In the genomic region with DNA sequence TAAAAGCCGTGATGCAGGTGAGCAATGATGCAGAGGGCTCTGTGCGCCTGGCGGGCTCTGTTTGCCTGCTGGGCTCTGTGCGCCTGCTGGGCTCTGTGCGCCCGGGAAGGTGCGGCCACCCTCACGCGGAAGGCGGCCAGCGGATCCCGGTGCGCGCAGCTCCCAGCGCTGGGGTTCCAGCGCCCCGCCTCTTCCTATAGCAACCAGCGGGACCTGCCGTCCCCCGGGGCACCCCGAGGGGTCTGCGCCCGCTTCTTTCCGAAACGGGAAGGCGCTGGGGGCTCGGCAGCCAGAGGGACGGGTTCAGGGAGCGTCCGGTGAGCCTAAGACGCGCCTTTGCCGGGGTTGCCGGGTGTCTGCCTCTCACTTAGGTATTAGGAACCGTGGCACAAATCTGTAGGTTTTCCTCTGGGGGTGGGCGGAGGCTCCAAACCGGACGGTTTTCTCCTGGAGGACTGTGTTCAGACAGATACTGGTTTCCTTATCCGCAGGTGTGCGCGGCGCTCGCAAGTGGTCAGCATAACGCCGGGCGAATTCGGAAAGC, we compare ENCODE assay signal across 8 cellular contexts. TPM values are rescaled to one million over a fixed set of nuclear protein-coding genes. Genes with fewer than 3 reads are reported as not detected.
DNase-seq lines count a peak whose midpoint lies in the region; ATAC-seq and TF ChIP-seq lines count a peak whose summit lies in the region.

No MANE protein-coding gene starts in this region.

- H3K9ac ChIP-seq in skeletal muscle tissue (ENCODE audit: low read depth in 1 of 3, low read length in 3 of 3), result peak overlapping the region in 1 of 3 donors; percentile 50

- no peak overlapping the region for H3K27ac Mint-ChIP-seq in IgD-negative memory B cell
- no peak overlapping the region for H3K27ac Mint-ChIP-seq in activated T-helper 17 cell treated with anti-CD3 and anti-CD28 coated beads, Interleukin-2, amount 50 U/mL, for 72 hours

- H3K36me3 ChIP-seq in hepatocyte (replicated peaks; ENCODE audit: insufficient read depth, low read depth) (no peaks in the 10 kb centered on the region), skeletal muscle tissue (ENCODE audit: control insufficient read depth in 3 of 3, insufficient read depth in 3 of 3, low read length in 3 of 3) (peaks cover 10 to 21% (median 16%) of the 10 kb centered on the region in 3 donors)

- H3K27me3 ChIP-seq in hepatocyte (no peaks in the 10 kb centered on the region), skeletal muscle tissue (ENCODE audit: control insufficient read depth in 3 of 3, insufficient read depth in 3 of 3, low read length in 3 of 3) (peaks cover 17 to 39% (median 30%) of the 10 kb centered on the region in 3 donors)

- peaks cover 0 to 5% (median 0%) of the 10 kb centered on the region in 3 donors for H3K4me1 Mint-ChIP-seq in IgD-negative memory B cell
- peaks cover 4% of the 10 kb centered on the region for H3K4me1 Mint-ChIP-seq in activated T-helper 17 cell treated with anti-CD3 and anti-CD28 coated beads, Interleukin-2, amount 50 U/mL, for 72 hours

- TF ChIP-seq POLR2A in GM18505 (IDR thresholded peaks at IDR 0.05; ENCODE audit: borderline replicate concordance, extremely low read depth, insufficient read depth, insufficient read length), result no peak

- no peaks in the 10 kb centered on the region for H3K9me3 Mint-ChIP-seq in IgD-negative memory B cell
- no peaks in the 10 kb centered on the region for H3K9me3 Mint-ChIP-seq in activated T-helper 17 cell treated with anti-CD3 and anti-CD28 coated beads, Interleukin-2, amount 50 U/mL, for 72 hours

- no peaks in the 10 kb centered on the region for H4K20me1 ChIP-seq in hepatocyte (ENCODE audit: insufficient read depth, poor library complexity, severe bottlenecking)

- H3K27me3 Mint-ChIP-seq in IgD-negative memory B cell, result peaks cover 23% of the 10 kb centered on the region
- H3K27me3 Mint-ChIP-seq in activated T-helper 17 cell treated with anti-CD3 and anti-CD28 coated beads, Interleukin-2, amount 50 U/mL, for 72 hours, result no peaks in the 10 kb centered on the region

- peak overlapping the region; percentile 27 for H3K27ac ChIP-seq in hepatocyte
- no peak overlapping the region for H3K27ac ChIP-seq in skeletal muscle tissue (ENCODE audit: low read depth, low read length)

- H3K4me1 ChIP-seq in hepatocyte (ENCODE audit: insufficient read depth) (no peaks in the 10 kb centered on the region), skeletal muscle tissue (ENCODE audit: control insufficient read depth in 3 of 3, insufficient read depth in 3 of 3, low read length in 3 of 3) (peaks cover 8 to 9% (median 9%) of the 10 kb centered on the region in 3 donors)

- H3K9me2 ChIP-seq in hepatocyte (replicated peaks; ENCODE audit: insufficient read depth), result no peaks in the 10 kb centered on the region

- no peaks in the 10 kb centered on the region for H3K79me2 ChIP-seq in hepatocyte

- DNase-seq in COLO668 (lab: John Stamatoyannopoulos, UW; ENCODE audit: unreplicated experiment) (peak; percentile 63), hepatocyte (ENCODE audit: low spot score) (no peak)

- H3K4me3 ChIP-seq in hepatocyte (peak overlapping the region; percentile 70), skeletal muscle tissue (ENCODE audit: low read length in 3 of 3) (peak overlapping the region; percentile 41 to 59 (median 48))

- no peak for TF ChIP-seq CTCF in hepatocyte (IDR thresholded peaks at IDR 0.05; ENCODE audit: poor library complexity)

- peak; percentile 48 for ATAC-seq in activated T-helper 17 cell treated with anti-CD3 and anti-CD28 coated beads, Interleukin-2, amount 50 U/mL, for 72 hours (replicated peaks)
- no peak for ATAC-seq in GM21515 (IDR thresholded peaks at IDR 0.05; ENCODE audit: unreplicated experiment)
- ATAC-seq in GM18505 (IDR thresholded peaks at IDR 0.05; ENCODE audit: unreplicated experiment), result no peak
- ATAC-seq in GM19351 (IDR thresholded peaks at IDR 0.05; ENCODE audit: unreplicated experiment), result no peak

- H3K9me3 ChIP-seq in hepatocyte (ENCODE audit: low read depth) (no peaks in the 10 kb centered on the region), skeletal muscle tissue (ENCODE audit: control insufficient read depth in 3 of 3, low read length in 3 of 3) (no peaks in the 10 kb centered on the region)

- H3K36me3 Mint-ChIP-seq in IgD-negative memory B cell, result peaks cover 7% of the 10 kb centered on the region
- H3K36me3 Mint-ChIP-seq in activated T-helper 17 cell treated with anti-CD3 and anti-CD28 coated beads, Interleukin-2, amount 50 U/mL, for 72 hours (ENCODE audit: low read depth), result peaks cover 38% of the 10 kb centered on the region

- H3K4me3 Mint-ChIP-seq in IgD-negative memory B cell, result peak overlapping the region in 3 of 4 donors; percentile 52 to 84 (median 58)
- H3K4me3 Mint-ChIP-seq in activated T-helper 17 cell treated with anti-CD3 and anti-CD28 coated beads, Interleukin-2, amount 50 U/mL, for 72 hours, result peak overlapping the region; percentile 74

- peak overlapping the region; percentile 83 for H2AFZ ChIP-seq in hepatocyte

- 2% methylated on average over 47 of the region's 47 CpGs for WGBS in hepatocyte (ENCODE audit: low lambda C conversion rate, missing lambda C conversion rate)

- H3K4me2 ChIP-seq in hepatocyte, result peak overlapping the region; percentile 95

RNA-seq across cellular contexts. Expression of a gene that starts 31.8 kb away (rescaled TPM):
- polyA plus RNA-seq in IgD-negative memory B cell (108 TPM), hepatocyte (98.1 and 108 TPM in 2 replicates)
- 100 to 1,000 TPM in 1 of 2 donors, 10 to 100 TPM in 1; 88.2 to 108 TPM for total RNA-seq in activated T-helper 17 cell treated with anti-CD3 and anti-CD28 coated beads, Interleukin-2, amount 50 U/mL, for 72 hours
- total RNA-seq in hepatocyte (79.7 and 86.5 TPM in 2 replicates), skeletal muscle tissue (96.6 TPM)
